In genomic region chr12:95257541-95257940, GRCh38 we compare ENCODE assay signal across 16 cellular contexts.
"Had no signal": no experiment of that assay in that cellular context is flagged by ENCODE, and none has a peak within 500 bp of the region (broad histone marks: within the 10 kb centered on the region; RNA-seq: fewer than 3 reads in every experiment).

No MANE protein-coding gene starts in this region.

- H3K9me3 ChIP-seq: body of pancreas, heart left ventricle, transverse colon had no signal

- H3K9me3 Mint-ChIP-seq: activated B cell treated with CpG ODN at 0.5 μM for 24 hours; activated CD4-positive, alpha-beta T cell treated with anti-CD3 and anti-CD28 coated beads, Interleukin-2, amount 10 ng/mL, durations not matched to agents 24 days and 14 days; activated naive CD4-positive, alpha-beta T cell treated with anti-CD3 and anti-CD28 coated beads, Interleukin-2, amount 10 ng/mL, durations not matched to agents 7 days and 5 days; activated T-helper 17 cell treated with anti-CD3 and anti-CD28 coated beads, Interleukin-2, amount 50 U/mL, for 72 hours; dendritic cell treated with granulocyte-macrophage colony-stimulating factor and Interleukin-4, amounts not matched to agents 40 ng/mL and 50 ng/mL, for 4 days; endodermal cell; natural killer cell treated with Interleukin-12 subunit alpha and Interleukin-12 subunit beta and Interleukin-15 and Interleukin-18, amount 100 ng/mL, for 72 hours; stimulated activated naive B cell treated with anti-CD40 and anti-IgM and Interleukin-4, amounts not matched to agents 10 μg/mL and 1 μg/mL and 100 μg/mL, for 72 hours had no signal

- H3K27me3 ChIP-seq: body of pancreas, heart left ventricle, transverse colon had no signal

- H3K4me1 Mint-ChIP-seq: activated B cell treated with CpG ODN at 0.5 μM for 24 hours; activated CD4-positive, alpha-beta T cell treated with anti-CD3 and anti-CD28 coated beads, Interleukin-2, amount 10 ng/mL, durations not matched to agents 24 days and 14 days; activated naive CD4-positive, alpha-beta T cell treated with anti-CD3 and anti-CD28 coated beads, Interleukin-2, amount 10 ng/mL, durations not matched to agents 7 days and 5 days; stimulated activated naive B cell treated with anti-CD40 and anti-IgM and Interleukin-4, amounts not matched to agents 10 μg/mL and 1 μg/mL and 100 μg/mL, for 72 hours had no signal

- H3K27me3 Mint-ChIP-seq: activated B cell treated with CpG ODN at 0.5 μM for 24 hours; activated CD4-positive, alpha-beta T cell treated with anti-CD3 and anti-CD28 coated beads, Interleukin-2, amount 10 ng/mL, durations not matched to agents 24 days and 14 days; activated naive CD4-positive, alpha-beta T cell treated with anti-CD3 and anti-CD28 coated beads, Interleukin-2, amount 10 ng/mL, durations not matched to agents 7 days and 5 days; activated T-helper 17 cell treated with anti-CD3 and anti-CD28 coated beads, Interleukin-2, amount 50 U/mL, for 72 hours; dendritic cell treated with granulocyte-macrophage colony-stimulating factor and Interleukin-4, amounts not matched to agents 40 ng/mL and 50 ng/mL, for 4 days; natural killer cell treated with Interleukin-12 subunit alpha and Interleukin-12 subunit beta and Interleukin-15 and Interleukin-18, amount 100 ng/mL, for 72 hours; stimulated activated naive B cell treated with anti-CD40 and anti-IgM and Interleukin-4, amounts not matched to agents 10 μg/mL and 1 μg/mL and 100 μg/mL, for 72 hours had no signal

- DNase-seq: activated B cell treated with CpG ODN at 0.5 μM for 24 hours; activated CD4-positive, alpha-beta T cell treated with anti-CD3 and anti-CD28 coated beads, Interleukin-2, amount 10 ng/mL, durations not matched to agents 24 days and 14 days; activated naive CD4-positive, alpha-beta T cell treated with anti-CD3 and anti-CD28 coated beads, Interleukin-2, amount 10 ng/mL, durations not matched to agents 7 days and 5 days; body of pancreas; endodermal cell; heart left ventricle; left colon; stimulated activated CD4-positive, alpha-beta T cell treated with anti-CD3 and anti-CD28 coated beads, Interleukin-2, amount 100 ng/mL, for 24 hours; stimulated activated naive B cell treated with anti-CD40 and anti-IgM and Interleukin-4, amounts not matched to agents 10 μg/mL and 1 μg/mL and 100 μg/mL, for 72 hours; transverse colon had no signal

- H3K4me3 ChIP-seq: body of pancreas, heart left ventricle, lung, transverse colon had no signal

- H3K27ac ChIP-seq: body of pancreas, heart left ventricle, transverse colon had no signal

- ATAC-seq: activated T-helper 17 cell treated with anti-CD3 and anti-CD28 coated beads, Interleukin-2, amount 50 U/mL, for 72 hours; body of pancreas; esophagus mucosa; heart left ventricle; left colon; natural killer cell treated with Interleukin-12 subunit alpha and Interleukin-12 subunit beta and Interleukin-15 and Interleukin-18, amount 100 ng/mL, for 72 hours; sciatic nerve; stimulated activated naive B cell treated with anti-CD40 and anti-IgM and Interleukin-4, amounts not matched to agents 10 μg/mL and 1 μg/mL and 100 μg/mL, for 72 hours had no signal

- H3K27ac Mint-ChIP-seq: activated B cell treated with CpG ODN at 0.5 μM for 24 hours; activated CD4-positive, alpha-beta T cell treated with anti-CD3 and anti-CD28 coated beads, Interleukin-2, amount 10 ng/mL, durations not matched to agents 24 days and 14 days; activated naive CD4-positive, alpha-beta T cell treated with anti-CD3 and anti-CD28 coated beads, Interleukin-2, amount 10 ng/mL, durations not matched to agents 7 days and 5 days; activated T-helper 17 cell treated with anti-CD3 and anti-CD28 coated beads, Interleukin-2, amount 50 U/mL, for 72 hours; dendritic cell treated with granulocyte-macrophage colony-stimulating factor and Interleukin-4, amounts not matched to agents 40 ng/mL and 50 ng/mL, for 4 days; endodermal cell; natural killer cell treated with Interleukin-12 subunit alpha and Interleukin-12 subunit beta and Interleukin-15 and Interleukin-18, amount 100 ng/mL, for 72 hours; stimulated activated naive B cell treated with anti-CD40 and anti-IgM and Interleukin-4, amounts not matched to agents 10 μg/mL and 1 μg/mL and 100 μg/mL, for 72 hours had no signal

- H3K4me3 Mint-ChIP-seq: activated B cell treated with CpG ODN at 0.5 μM for 24 hours; activated CD4-positive, alpha-beta T cell treated with anti-CD3 and anti-CD28 coated beads, Interleukin-2, amount 10 ng/mL, durations not matched to agents 24 days and 14 days; activated naive CD4-positive, alpha-beta T cell treated with anti-CD3 and anti-CD28 coated beads, Interleukin-2, amount 10 ng/mL, durations not matched to agents 7 days and 5 days; activated T-helper 17 cell treated with anti-CD3 and anti-CD28 coated beads, Interleukin-2, amount 50 U/mL, for 72 hours; dendritic cell treated with granulocyte-macrophage colony-stimulating factor and Interleukin-4, amounts not matched to agents 40 ng/mL and 50 ng/mL, for 4 days; endodermal cell; natural killer cell treated with Interleukin-12 subunit alpha and Interleukin-12 subunit beta and Interleukin-15 and Interleukin-18, amount 100 ng/mL, for 72 hours; stimulated activated naive B cell treated with anti-CD40 and anti-IgM and Interleukin-4, amounts not matched to agents 10 μg/mL and 1 μg/mL and 100 μg/mL, for 72 hours had no signal
